Comparison of ENCODE assay signal across 10 cellular contexts in the genomic region with DNA sequence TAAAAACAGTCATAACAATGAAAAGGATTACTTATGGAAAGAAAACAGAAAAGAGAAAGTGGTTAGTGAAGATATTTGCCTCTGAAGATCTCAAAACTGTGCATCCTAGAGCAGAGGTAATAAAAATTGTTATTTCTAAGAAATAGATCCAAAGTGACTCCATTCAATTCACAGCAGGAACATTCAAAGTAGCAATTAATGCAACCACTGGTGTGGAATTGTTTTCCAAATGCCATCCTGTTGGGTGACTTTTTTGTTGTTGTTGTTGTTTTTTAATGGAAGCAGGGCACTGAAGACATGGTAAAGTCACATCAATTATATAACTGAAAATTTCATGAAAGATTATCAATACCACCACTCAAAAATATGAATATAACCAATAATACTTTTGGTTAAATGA.
"Had no signal": no experiment of that assay in that cellular context is flagged by ENCODE, and none has a peak within 500 bp of the region (broad histone marks: within the 10 kb centered on the region; RNA-seq: fewer than 3 reads in every experiment).

No MANE protein-coding gene starts in this region.

- H3K4me2 ChIP-seq: KMS-11 had no signal

- ATAC-seq: HepG2, K562 had no signal

- H3K4me3 ChIP-seq: K562 had no signal

- H3K9ac ChIP-seq: KMS-11 had no signal

- H3K9me3 Mint-ChIP-seq: IgD-negative memory B cell had no signal

- H3K36me3 Mint-ChIP-seq: IgD-negative memory B cell had no signal

- DNase-seq: IMR-90, Karpas-422, KBM-7, KG1 had no signal

- H3K27ac Mint-ChIP-seq: IgD-negative memory B cell had no signal

- FAIRE-seq: HepG2, HTR-8/SVneo, K562 had no signal

- H3K27ac ChIP-seq: HL-60, KMS-11 had no signal

- H3K4me3 Mint-ChIP-seq: IgD-negative memory B cell had no signal
